1 cellular context compared by ENCODE assay signal in the genomic region with DNA sequence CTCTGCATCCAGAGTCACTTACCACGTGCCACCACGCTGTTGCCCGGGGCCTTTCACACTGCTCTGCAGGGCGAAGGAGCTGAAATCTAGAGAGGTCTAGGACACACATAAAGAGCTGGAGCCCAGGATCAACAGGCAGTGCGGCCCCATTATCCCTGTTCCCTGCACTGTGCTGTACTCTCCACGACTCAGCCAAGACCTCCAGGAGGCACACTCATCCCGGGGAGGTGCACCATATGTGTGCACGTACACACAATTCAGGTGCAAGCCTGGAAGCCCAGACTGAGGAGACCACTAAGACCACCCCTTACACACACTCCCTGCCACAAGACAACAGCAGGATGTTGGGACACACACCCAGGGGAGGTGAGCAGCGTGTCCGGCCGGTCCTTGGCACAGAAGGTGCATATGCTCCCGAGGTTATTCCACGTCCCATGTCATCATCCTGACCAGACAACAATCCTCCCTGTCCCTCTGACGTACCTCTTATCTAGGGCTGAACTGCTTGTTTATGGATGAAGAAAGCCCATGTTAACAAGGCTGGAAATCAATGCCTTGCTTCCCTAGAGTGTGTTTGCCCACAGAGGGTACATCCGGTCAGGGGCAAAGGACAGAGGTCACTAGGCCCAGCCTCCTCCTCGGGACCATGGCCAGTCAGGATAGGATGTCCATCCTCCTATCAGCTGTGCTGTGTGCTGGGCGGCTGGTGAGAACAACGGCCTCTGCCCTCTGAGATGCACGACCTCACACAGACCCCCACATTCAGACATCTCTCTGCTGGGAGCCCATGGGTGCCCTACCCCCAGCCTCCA.
TF ChIP-seq lines count a peak whose summit lies in the region.

No MANE protein-coding gene starts in this region.

TF ChIP-seq in HepG2, 621 proteins besides CTCF, POLR2A, EP300 and RAD21 (continued from another document and continues in another):
- TF ChIP-seq, protein P1, sequence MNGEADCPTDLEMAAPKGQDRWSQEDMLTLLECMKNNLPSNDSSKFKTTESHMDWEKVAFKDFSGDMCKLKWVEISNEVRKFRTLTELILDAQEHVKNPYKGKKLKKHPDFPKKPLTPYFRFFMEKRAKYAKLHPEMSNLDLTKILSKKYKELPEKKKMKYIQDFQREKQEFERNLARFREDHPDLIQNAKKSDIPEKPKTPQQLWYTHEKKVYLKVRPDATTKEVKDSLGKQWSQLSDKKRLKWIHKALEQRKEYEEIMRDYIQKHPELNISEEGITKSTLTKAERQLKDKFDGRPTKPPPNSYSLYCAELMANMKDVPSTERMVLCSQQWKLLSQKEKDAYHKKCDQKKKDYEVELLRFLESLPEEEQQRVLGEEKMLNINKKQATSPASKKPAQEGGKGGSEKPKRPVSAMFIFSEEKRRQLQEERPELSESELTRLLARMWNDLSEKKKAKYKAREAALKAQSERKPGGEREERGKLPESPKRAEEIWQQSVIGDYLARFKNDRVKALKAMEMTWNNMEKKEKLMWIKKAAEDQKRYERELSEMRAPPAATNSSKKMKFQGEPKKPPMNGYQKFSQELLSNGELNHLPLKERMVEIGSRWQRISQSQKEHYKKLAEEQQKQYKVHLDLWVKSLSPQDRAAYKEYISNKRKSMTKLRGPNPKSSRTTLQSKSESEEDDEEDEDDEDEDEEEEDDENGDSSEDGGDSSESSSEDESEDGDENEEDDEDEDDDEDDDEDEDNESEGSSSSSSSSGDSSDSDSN (CRISPR knock-in tag; IDR thresholded peaks at IDR 0.05) = 0 out of 2 replicates have a peak, but pooled peaks have one; percentile 20
- no peak for TF ChIP-seq CBX2 (IDR thresholded peaks at IDR 0.05; ENCODE audit: low read depth, low read length)
- no peak for TF ChIP-seq CBX2 (CRISPR knock-in tag; IDR thresholded peaks at IDR 0.05; ENCODE audit: low read depth)
- TF ChIP-seq ZNF883 (CRISPR knock-in tag; IDR thresholded peaks at IDR 0.05; ENCODE audit: not compliant biosample characterization) = no peak
- TF ChIP-seq, protein P2, sequence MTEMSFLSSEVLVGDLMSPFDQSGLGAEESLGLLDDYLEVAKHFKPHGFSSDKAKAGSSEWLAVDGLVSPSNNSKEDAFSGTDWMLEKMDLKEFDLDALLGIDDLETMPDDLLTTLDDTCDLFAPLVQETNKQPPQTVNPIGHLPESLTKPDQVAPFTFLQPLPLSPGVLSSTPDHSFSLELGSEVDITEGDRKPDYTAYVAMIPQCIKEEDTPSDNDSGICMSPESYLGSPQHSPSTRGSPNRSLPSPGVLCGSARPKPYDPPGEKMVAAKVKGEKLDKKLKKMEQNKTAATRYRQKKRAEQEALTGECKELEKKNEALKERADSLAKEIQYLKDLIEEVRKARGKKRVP (CRISPR knock-in tag; IDR thresholded peaks at IDR 0.05) = peak in 1 of 2 experiments; percentile 75; a peak in 2 of 4 replicates
- no peak for TF ChIP-seq SMAD3 (CRISPR knock-in tag; IDR thresholded peaks at IDR 0.05)
- TF ChIP-seq ZNF543 (CRISPR knock-in tag; IDR thresholded peaks at IDR 0.05) = 0 out of 2 replicates have a peak, but pooled peaks have one; percentile 65
- TF ChIP-seq NR2F1 (CRISPR knock-in tag; IDR thresholded peaks at IDR 0.05) = peak; percentile 19 to 60; a peak in 2 of 4 replicates
- TF ChIP-seq, protein P3, sequence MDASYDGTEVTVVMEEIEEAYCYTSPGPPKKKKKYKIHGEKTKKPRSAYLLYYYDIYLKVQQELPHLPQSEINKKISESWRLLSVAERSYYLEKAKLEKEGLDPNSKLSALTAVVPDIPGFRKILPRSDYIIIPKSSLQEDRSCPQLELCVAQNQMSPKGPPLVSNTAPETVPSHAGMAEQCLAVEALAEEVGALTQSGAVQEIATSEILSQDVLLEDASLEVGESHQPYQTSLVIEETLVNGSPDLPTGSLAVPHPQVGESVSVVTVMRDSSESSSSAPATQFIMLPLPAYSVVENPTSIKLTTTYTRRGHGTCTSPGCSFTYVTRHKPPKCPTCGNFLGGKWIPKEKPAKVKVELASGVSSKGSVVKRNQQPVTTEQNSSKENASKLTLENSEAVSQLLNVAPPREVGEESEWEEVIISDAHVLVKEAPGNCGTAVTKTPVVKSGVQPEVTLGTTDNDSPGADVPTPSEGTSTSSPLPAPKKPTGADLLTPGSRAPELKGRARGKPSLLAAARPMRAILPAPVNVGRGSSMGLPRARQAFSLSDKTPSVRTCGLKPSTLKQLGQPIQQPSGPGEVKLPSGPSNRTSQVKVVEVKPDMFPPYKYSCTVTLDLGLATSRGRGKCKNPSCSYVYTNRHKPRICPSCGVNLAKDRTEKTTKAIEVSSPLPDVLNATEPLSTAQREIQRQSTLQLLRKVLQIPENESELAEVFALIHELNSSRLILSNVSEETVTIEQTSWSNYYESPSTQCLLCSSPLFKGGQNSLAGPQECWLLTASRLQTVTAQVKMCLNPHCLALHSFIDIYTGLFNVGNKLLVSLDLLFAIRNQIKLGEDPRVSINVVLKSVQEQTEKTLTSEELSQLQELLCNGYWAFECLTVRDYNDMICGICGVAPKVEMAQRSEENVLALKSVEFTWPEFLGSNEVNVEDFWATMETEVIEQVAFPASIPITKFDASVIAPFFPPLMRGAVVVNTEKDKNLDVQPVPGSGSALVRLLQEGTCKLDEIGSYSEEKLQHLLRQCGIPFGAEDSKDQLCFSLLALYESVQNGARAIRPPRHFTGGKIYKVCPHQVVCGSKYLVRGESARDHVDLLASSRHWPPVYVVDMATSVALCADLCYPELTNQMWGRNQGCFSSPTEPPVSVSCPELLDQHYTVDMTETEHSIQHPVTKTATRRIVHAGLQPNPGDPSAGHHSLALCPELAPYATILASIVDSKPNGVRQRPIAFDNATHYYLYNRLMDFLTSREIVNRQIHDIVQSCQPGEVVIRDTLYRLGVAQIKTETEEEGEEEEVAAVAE (CRISPR knock-in tag; IDR thresholded peaks at IDR 0.05; ENCODE audit: borderline replicate concordance) = no peak; the same call in 1 of the 2 replicates
- TF ChIP-seq SUZ12 (IDR thresholded peaks at IDR 0.05; ENCODE audit: low read depth, low read length) = no peak
- no peak for TF ChIP-seq IRX3 (CRISPR knock-in tag; IDR thresholded peaks at IDR 0.05; ENCODE audit: borderline replicate concordance, low read depth)
- no peak for TF ChIP-seq PLRG1 (conservative IDR thresholded peaks at IDR 0.05)
- TF ChIP-seq ZBTB38 (CRISPR knock-in tag; IDR thresholded peaks at IDR 0.05) = peak; percentile 55; the same call in 1 of the 2 replicates
- no peak for TF ChIP-seq HMGA1 (CRISPR knock-in tag; conservative IDR thresholded peaks at IDR 0.05)
- TF ChIP-seq ZNF232 (CRISPR knock-in tag; IDR thresholded peaks at IDR 0.05; ENCODE audit: borderline replicate concordance) = no peak
- no peak for TF ChIP-seq ZNF878 (CRISPR knock-in tag; IDR thresholded peaks at IDR 0.05)
- TF ChIP-seq HES4 (CRISPR knock-in tag; IDR thresholded peaks at IDR 0.05; ENCODE audit: borderline replicate concordance) = no peak
- TF ChIP-seq, protein P4, sequence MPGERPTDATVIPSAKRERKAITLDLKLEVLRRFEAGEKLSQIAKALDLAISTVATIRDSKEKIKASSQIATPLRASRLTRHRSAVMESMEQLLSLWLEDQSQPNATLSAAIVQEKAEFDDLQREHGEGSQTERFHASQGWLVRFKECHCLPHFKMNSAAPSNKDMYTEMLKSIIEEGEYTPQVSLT (CRISPR knock-in tag; IDR thresholded peaks at IDR 0.05; ENCODE audit: borderline replicate concordance, low read depth) = no peak
- TF ChIP-seq ELF3 (CRISPR knock-in tag; IDR thresholded peaks at IDR 0.05) = peak; percentile 33; the same call in 1 of the 2 replicates
- TF ChIP-seq RELA (CRISPR knock-in tag; IDR thresholded peaks at IDR 0.05) = no peak
- no peak for TF ChIP-seq ZNF44 (CRISPR knock-in tag; IDR thresholded peaks at IDR 0.05)
- TF ChIP-seq U2AF2 (IDR thresholded peaks at IDR 0.05; ENCODE audit: low read depth, low read length) = no peak
- TF ChIP-seq, protein P5, sequence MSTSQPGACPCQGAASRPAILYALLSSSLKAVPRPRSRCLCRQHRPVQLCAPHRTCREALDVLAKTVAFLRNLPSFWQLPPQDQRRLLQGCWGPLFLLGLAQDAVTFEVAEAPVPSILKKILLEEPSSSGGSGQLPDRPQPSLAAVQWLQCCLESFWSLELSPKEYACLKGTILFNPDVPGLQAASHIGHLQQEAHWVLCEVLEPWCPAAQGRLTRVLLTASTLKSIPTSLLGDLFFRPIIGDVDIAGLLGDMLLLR (CRISPR knock-in tag; IDR thresholded peaks at IDR 0.05) = no peak
- TF ChIP-seq, protein P6, sequence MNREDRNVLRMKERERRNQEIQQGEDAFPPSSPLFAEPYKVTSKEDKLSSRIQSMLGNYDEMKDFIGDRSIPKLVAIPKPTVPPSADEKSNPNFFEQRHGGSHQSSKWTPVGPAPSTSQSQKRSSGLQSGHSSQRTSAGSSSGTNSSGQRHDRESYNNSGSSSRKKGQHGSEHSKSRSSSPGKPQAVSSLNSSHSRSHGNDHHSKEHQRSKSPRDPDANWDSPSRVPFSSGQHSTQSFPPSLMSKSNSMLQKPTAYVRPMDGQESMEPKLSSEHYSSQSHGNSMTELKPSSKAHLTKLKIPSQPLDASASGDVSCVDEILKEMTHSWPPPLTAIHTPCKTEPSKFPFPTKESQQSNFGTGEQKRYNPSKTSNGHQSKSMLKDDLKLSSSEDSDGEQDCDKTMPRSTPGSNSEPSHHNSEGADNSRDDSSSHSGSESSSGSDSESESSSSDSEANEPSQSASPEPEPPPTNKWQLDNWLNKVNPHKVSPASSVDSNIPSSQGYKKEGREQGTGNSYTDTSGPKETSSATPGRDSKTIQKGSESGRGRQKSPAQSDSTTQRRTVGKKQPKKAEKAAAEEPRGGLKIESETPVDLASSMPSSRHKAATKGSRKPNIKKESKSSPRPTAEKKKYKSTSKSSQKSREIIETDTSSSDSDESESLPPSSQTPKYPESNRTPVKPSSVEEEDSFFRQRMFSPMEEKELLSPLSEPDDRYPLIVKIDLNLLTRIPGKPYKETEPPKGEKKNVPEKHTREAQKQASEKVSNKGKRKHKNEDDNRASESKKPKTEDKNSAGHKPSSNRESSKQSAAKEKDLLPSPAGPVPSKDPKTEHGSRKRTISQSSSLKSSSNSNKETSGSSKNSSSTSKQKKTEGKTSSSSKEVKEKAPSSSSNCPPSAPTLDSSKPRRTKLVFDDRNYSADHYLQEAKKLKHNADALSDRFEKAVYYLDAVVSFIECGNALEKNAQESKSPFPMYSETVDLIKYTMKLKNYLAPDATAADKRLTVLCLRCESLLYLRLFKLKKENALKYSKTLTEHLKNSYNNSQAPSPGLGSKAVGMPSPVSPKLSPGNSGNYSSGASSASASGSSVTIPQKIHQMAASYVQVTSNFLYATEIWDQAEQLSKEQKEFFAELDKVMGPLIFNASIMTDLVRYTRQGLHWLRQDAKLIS (CRISPR knock-in tag; IDR thresholded peaks at IDR 0.05) = no peak
- no peak for TF ChIP-seq HOXA5 (CRISPR knock-in tag; IDR thresholded peaks at IDR 0.05)
- TF ChIP-seq, protein P7, sequence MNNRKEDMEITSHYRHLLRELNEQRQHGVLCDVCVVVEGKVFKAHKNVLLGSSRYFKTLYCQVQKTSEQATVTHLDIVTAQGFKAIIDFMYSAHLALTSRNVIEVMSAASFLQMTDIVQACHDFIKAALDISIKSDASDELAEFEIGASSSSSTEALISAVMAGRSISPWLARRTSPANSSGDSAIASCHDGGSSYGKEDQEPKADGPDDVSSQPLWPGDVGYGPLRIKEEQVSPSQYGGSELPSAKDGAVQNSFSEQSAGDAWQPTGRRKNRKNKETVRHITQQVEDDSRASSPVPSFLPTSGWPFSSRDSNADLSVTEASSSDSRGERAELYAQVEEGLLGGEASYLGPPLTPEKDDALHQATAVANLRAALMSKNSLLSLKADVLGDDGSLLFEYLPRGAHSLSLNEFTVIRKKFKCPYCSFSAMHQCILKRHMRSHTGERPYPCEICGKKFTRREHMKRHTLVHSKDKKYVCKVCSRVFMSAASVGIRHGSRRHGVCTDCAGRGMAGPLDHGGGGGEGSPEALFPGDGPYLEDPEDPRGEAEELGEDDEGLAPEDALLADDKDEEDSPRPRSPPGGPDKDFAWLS (CRISPR knock-in tag; IDR thresholded peaks at IDR 0.05; ENCODE audit: borderline replicate concordance) = no peak
- no peak for TF ChIP-seq CEBPB (IDR thresholded peaks at IDR 0.05; ENCODE audit: borderline replicate concordance, low read depth, low read length)
- TF ChIP-seq ZNF251 (CRISPR knock-in tag; IDR thresholded peaks at IDR 0.05) = no peak
- TF ChIP-seq PPARG (CRISPR knock-in tag; conservative IDR thresholded peaks at IDR 0.05) = 0 out of 2 replicates have a peak, but pooled peaks have one; percentile 45
- TF ChIP-seq ZBTB42 (CRISPR knock-in tag; IDR thresholded peaks at IDR 0.05) = no peak
- no peak for TF ChIP-seq SRSF9 (IDR thresholded peaks at IDR 0.05; ENCODE audit: borderline replicate concordance, insufficient read depth, low read depth, low read length, poor library complexity, severe bottlenecking)
- TF ChIP-seq, protein P8, sequence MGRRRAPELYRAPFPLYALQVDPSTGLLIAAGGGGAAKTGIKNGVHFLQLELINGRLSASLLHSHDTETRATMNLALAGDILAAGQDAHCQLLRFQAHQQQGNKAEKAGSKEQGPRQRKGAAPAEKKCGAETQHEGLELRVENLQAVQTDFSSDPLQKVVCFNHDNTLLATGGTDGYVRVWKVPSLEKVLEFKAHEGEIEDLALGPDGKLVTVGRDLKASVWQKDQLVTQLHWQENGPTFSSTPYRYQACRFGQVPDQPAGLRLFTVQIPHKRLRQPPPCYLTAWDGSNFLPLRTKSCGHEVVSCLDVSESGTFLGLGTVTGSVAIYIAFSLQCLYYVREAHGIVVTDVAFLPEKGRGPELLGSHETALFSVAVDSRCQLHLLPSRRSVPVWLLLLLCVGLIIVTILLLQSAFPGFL (CRISPR knock-in tag; IDR thresholded peaks at IDR 0.05) = no peak
- no peak for TF ChIP-seq SOX6 (IDR thresholded peaks at IDR 0.05)
- TF ChIP-seq SOX6 (CRISPR knock-in tag; IDR thresholded peaks at IDR 0.05) = peak; percentile 88
- no peak for TF ChIP-seq GPN1 (CRISPR knock-in tag; IDR thresholded peaks at IDR 0.05; ENCODE audit: borderline replicate concordance)
- TF ChIP-seq ZNF75D (CRISPR knock-in tag; IDR thresholded peaks at IDR 0.05; ENCODE audit: borderline replicate concordance) = no peak
- TF ChIP-seq ARHGAP35 (CRISPR knock-in tag; IDR thresholded peaks at IDR 0.05; ENCODE audit: borderline replicate concordance) = no peak
- TF ChIP-seq, protein P9, sequence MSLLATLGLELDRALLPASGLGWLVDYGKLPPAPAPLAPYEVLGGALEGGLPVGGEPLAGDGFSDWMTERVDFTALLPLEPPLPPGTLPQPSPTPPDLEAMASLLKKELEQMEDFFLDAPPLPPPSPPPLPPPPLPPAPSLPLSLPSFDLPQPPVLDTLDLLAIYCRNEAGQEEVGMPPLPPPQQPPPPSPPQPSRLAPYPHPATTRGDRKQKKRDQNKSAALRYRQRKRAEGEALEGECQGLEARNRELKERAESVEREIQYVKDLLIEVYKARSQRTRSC (CRISPR knock-in tag; IDR thresholded peaks at IDR 0.05; ENCODE audit: low read depth) = peak; percentile 44; the same call in 1 of the 2 replicates
- TF ChIP-seq HDAC6 (IDR thresholded peaks at IDR 0.05; ENCODE audit: low read depth, low read length) = no peak
- TF ChIP-seq, protein P10, sequence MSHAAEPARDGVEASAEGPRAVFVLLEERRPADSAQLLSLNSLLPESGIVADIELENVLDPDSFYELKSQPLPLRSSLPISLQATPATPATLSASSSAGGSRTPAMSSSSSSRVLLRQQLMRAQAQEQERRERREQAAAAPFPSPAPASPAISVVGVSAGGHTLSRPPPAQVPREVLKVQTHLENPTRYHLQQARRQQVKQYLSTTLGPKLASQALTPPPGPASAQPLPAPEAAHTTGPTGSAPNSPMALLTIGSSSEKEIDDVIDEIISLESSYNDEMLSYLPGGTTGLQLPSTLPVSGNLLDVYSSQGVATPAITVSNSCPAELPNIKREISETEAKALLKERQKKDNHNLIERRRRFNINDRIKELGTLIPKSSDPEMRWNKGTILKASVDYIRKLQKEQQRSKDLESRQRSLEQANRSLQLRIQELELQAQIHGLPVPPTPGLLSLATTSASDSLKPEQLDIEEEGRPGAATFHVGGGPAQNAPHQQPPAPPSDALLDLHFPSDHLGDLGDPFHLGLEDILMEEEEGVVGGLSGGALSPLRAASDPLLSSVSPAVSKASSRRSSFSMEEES (CRISPR knock-in tag; IDR thresholded peaks at IDR 0.05) = no peak
- TF ChIP-seq CBX5 (CRISPR knock-in tag; IDR thresholded peaks at IDR 0.05; ENCODE audit: borderline replicate concordance) = no peak
- TF ChIP-seq ZNF367 (CRISPR knock-in tag; IDR thresholded peaks at IDR 0.05; ENCODE audit: borderline replicate concordance) = no peak
